26 cellular contexts compared by ENCODE assay signal in the genomic region with DNA sequence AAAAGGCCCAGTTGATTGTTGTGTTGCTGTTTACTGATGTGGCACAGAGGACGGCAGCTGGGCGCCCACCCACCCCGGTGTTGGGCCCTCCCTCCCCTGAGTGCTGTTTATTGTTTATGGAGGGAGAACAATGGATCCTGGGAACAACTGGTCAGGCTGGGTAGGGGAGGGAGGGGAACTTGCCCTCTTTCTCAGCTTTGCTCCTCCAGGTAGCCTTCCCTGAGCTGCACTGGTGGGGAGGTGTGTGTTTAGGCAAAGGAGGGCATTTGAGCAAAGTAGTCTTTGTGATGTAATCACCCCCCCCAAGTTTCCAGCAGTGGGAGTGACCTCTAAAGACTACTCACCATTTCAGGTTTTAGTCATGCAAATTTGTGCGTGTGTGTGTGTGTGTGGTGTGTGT.
DNase-seq lines count a peak whose midpoint lies in the region; ATAC-seq and TF ChIP-seq lines count a peak whose summit lies in the region.
"Had no signal": no experiment of that assay in that cellular context is flagged by ENCODE, and none has a peak within 500 bp of the region (broad histone marks: within the 10 kb centered on the region; RNA-seq: fewer than 3 reads in every experiment).

No MANE protein-coding gene starts in this region.

- no peak overlapping the region for H2BK20ac ChIP-seq in H9 (ENCODE audit: low read depth, low read length, poor library complexity, severe bottlenecking)

- H3K14ac ChIP-seq in H9 (ENCODE audit: insufficient read depth, low read length), result no peak overlapping the region

- no peaks in the 10 kb centered on the region for H3K23me2 ChIP-seq in H9 (ENCODE audit: insufficient read length, low read depth, low read length, poor library complexity, severe bottlenecking)

- no peak for ATAC-seq in HG03175 (IDR thresholded peaks at IDR 0.05; ENCODE audit: unreplicated experiment)
- ATAC-seq: activated CD8-positive, alpha-beta memory T cell treated with anti-CD3 and anti-CD28 coated beads, Interleukin-2, amount 10 ng/mL, durations not matched to agents 7 days and 5 days; activated T-cell treated with anti-CD3 and anti-CD28 coated beads, Interleukin-2, amount 50 U/mL, for 72 hours; lower lobe of right lung; natural killer cell had no signal

- no peak overlapping the region for H3T11ph ChIP-seq in H9 (ENCODE audit: low read length)

- no peak overlapping the region for H2AFZ ChIP-seq in H9 (ENCODE audit: low read length)

- H3K23ac ChIP-seq in H9 (ENCODE audit: insufficient read length, low read depth, low read length), result no peak overlapping the region

- no peak overlapping the region for H4K8ac ChIP-seq in H9 (replicated peaks; ENCODE audit: insufficient read length, low read depth, low read length)

- H3K4me3 Mint-ChIP-seq in H9, result no peak overlapping the region
- H3K4me3 Mint-ChIP-seq: activated CD4-positive, alpha-beta T cell treated with anti-CD3 and anti-CD28 coated beads, Interleukin-2, amount 10 ng/mL, durations not matched to agents 7 days and 5 days; activated CD8-positive, alpha-beta memory T cell treated with anti-CD3 and anti-CD28 coated beads, Interleukin-2, amount 10 ng/mL, durations not matched to agents 7 days and 5 days; activated T-cell treated with anti-CD3 and anti-CD28 coated beads, Interleukin-2, amount 50 U/mL, for 72 hours; natural killer cell had no signal

- no CpG with 5 or more reads among the region's 4 CpGs for WGBS in H9 (ENCODE audit: extremely low coverage, insufficient read length, low lambda C conversion rate)

- H4K5ac ChIP-seq in H9 (ENCODE audit: insufficient read length, low read depth, low read length), result no peak overlapping the region

- no peaks in the 10 kb centered on the region for H4K20me1 ChIP-seq in H9 (ENCODE audit: control insufficient read depth, insufficient read depth, insufficient read length)

- H2AK5ac ChIP-seq in H9 (ENCODE audit: insufficient read length, low read length), result no peak overlapping the region

- H2BK12ac ChIP-seq in H9 (ENCODE audit: insufficient read length, low read depth, low read length), result no peak overlapping the region

- TF ChIP-seq CTCF in H9 (conservative IDR thresholded peaks at IDR 0.05), result no peak

- DNase-seq in ELR (ENCODE audit: low read depth), result peak; percentile 6
- peak; percentile 55 for DNase-seq in H9
- DNase-seq in NCI-H69 (lab: John Stamatoyannopoulos, UW), result peak; percentile 66
- DNase-seq in iPS DF 19.7 (ENCODE audit: low read depth, low spot score), result peak; percentile 38
- DNase-seq in stimulated activated CD4-positive, alpha-beta T cell treated with anti-CD3 and anti-CD28 coated beads, Interleukin-2, amount 100 ng/mL, for 24 hours, result no peak
- DNase-seq in NCI-H446 (lab: John Stamatoyannopoulos, UW), result no peak
- no peak for DNase-seq in C1 segment of cervical spinal cord (lab: John Stamatoyannopoulos, UW)
- DNase-seq: activated CD4-positive, alpha-beta T cell treated with anti-CD3 and anti-CD28 coated beads, Interleukin-2, amount 10 ng/mL, durations not matched to agents 7 days and 5 days; activated CD8-positive, alpha-beta memory T cell treated with anti-CD3 and anti-CD28 coated beads, Interleukin-2, amount 10 ng/mL, durations not matched to agents 7 days and 5 days; activated naive CD4-positive, alpha-beta T cell; activated T-cell treated with anti-CD3 and anti-CD28 coated beads, Interleukin-2, amount 50 U/mL, for 72 hours; Calu3; DND-41; lower lobe of right lung; natural killer cell; NCI-H1694; NCI-H226; Peyer's patch; stimulated activated CD8-positive, alpha-beta memory T cell treated with anti-CD3 and anti-CD28 coated beads, Interleukin-4, amount 100 ng/mL, for 48 hours; stomach; T1000; thyroid gland; WERI-Rb-1 had no signal

- H3K79me2 ChIP-seq in H9 (ENCODE audit: insufficient read depth, low read length), result no peaks in the 10 kb centered on the region

- H3K9ac ChIP-seq in H9 (ENCODE audit: extremely low read depth, insufficient read length, low read length), result no peak overlapping the region

- no peaks in the 10 kb centered on the region for H3K36me3 Mint-ChIP-seq in H9 (ENCODE audit: insufficient read depth in 1 of 3, low read depth in 3 of 3)
- H3K36me3 Mint-ChIP-seq: activated CD8-positive, alpha-beta memory T cell treated with anti-CD3 and anti-CD28 coated beads, Interleukin-2, amount 10 ng/mL, durations not matched to agents 7 days and 5 days; natural killer cell had no signal

- no peaks in the 10 kb centered on the region for H3K79me1 ChIP-seq in H9 (ENCODE audit: insufficient read depth, low read depth, low read length, poor library complexity, severe bottlenecking)

- H2BK15ac ChIP-seq in H9 (ENCODE audit: low read depth, low read length), result no peak overlapping the region

- no peak overlapping the region for H3K18ac ChIP-seq in H9 (ENCODE audit: insufficient read length, low read depth, low read length)

- H3K27me3 ChIP-seq in H9 (ENCODE audit: insufficient read depth, low read length), result no peaks in the 10 kb centered on the region; the same call in 1 of the 2 replicates
- H3K27me3 ChIP-seq: Peyer's patch, thyroid gland, vagina had no signal

- H3K27ac ChIP-seq in H9 (ENCODE audit: insufficient read length, low read depth, low read length), result no peak overlapping the region
- H3K27ac ChIP-seq: C4-2B, lower lobe of right lung, Peyer's patch, stomach, thyroid gland, vagina, WERI-Rb-1 had no signal

- peaks cover 2% of the 10 kb centered on the region; the same call in 1 of the 2 replicates for H3K27me3 Mint-ChIP-seq in H9 (ENCODE audit: low read depth)
- H3K27me3 Mint-ChIP-seq: activated CD4-positive, alpha-beta T cell treated with anti-CD3 and anti-CD28 coated beads, Interleukin-2, amount 10 ng/mL, durations not matched to agents 7 days and 5 days; activated CD8-positive, alpha-beta memory T cell treated with anti-CD3 and anti-CD28 coated beads, Interleukin-2, amount 10 ng/mL, durations not matched to agents 7 days and 5 days had no signal

- no peak overlapping the region for H3K4ac ChIP-seq in H9 (ENCODE audit: low read depth, low read length)

- no peaks in the 10 kb centered on the region for H3K9me3 ChIP-seq in H9 (ENCODE audit: control insufficient read depth, low read depth, low read length)
- H3K9me3 ChIP-seq: lower lobe of right lung, Peyer's patch, stomach, thyroid gland, vagina had no signal

- H4K91ac ChIP-seq in H9 (ENCODE audit: insufficient read length, low read depth, low read length), result no peak overlapping the region

- H3K56ac ChIP-seq in H9 (ENCODE audit: insufficient read length, low read depth, low read length), result no peak overlapping the region

- no peaks in the 10 kb centered on the region; a peak in 1 of 5 replicates for H3K9me3 Mint-ChIP-seq in H9
- H3K9me3 Mint-ChIP-seq: activated CD4-positive, alpha-beta T cell treated with anti-CD3 and anti-CD28 coated beads, Interleukin-2, amount 10 ng/mL, durations not matched to agents 7 days and 5 days had no signal

- no peak overlapping the region for H2BK5ac ChIP-seq in H9 (ENCODE audit: insufficient read length, low read length)

- H3K4me1 ChIP-seq in H9 (ENCODE audit: insufficient read depth, low read length), result peaks cover 3% of the 10 kb centered on the region; the same call in 1 of the 2 replicates
- H3K4me1 ChIP-seq: lower lobe of right lung, Peyer's patch, stomach, vagina had no signal

- peak overlapping the region; percentile 79 to 92 (median 85); a peak in 6 of 7 replicates for H3K27ac Mint-ChIP-seq in H9
- H3K27ac Mint-ChIP-seq: activated CD4-positive, alpha-beta T cell treated with anti-CD3 and anti-CD28 coated beads, Interleukin-2, amount 10 ng/mL, durations not matched to agents 7 days and 5 days; activated CD8-positive, alpha-beta memory T cell treated with anti-CD3 and anti-CD28 coated beads, Interleukin-2, amount 10 ng/mL, durations not matched to agents 7 days and 5 days; activated T-cell treated with anti-CD3 and anti-CD28 coated beads, Interleukin-2, amount 50 U/mL, for 72 hours; natural killer cell had no signal

- H3K4me1 Mint-ChIP-seq in H9, result peaks cover 43 to 66% of the 10 kb centered on the region in 2 experiments
- H3K4me1 Mint-ChIP-seq: activated CD4-positive, alpha-beta T cell treated with anti-CD3 and anti-CD28 coated beads, Interleukin-2, amount 10 ng/mL, durations not matched to agents 7 days and 5 days; natural killer cell had no signal

- no peak overlapping the region for H3K4me2 ChIP-seq in H9 (ENCODE audit: insufficient read depth, insufficient read length, low read length)

- no peak overlapping the region for H2BK120ac ChIP-seq in H9 (ENCODE audit: low read depth, low read length, poor library complexity, severe bottlenecking)

Comparison
In these comparisons a context has a peak if more than half of its experiments do, and no peak if none do; other contexts are left out.
1. DNase-seq: peak in ELR (single experiment), H9 (single experiment), NCI-H69 (single experiment) and iPS DF 19.7 (single experiment); none in stimulated activated CD4-positive, alpha-beta T cell treated with anti-CD3 and anti-CD28 coated beads, Interleukin-2, amount 100 ng/mL, for 24 hours (0 of 2), NCI-H446 (0 of 2) and C1 segment of cervical spinal cord (0 of 14).